In the genomic region with DNA sequence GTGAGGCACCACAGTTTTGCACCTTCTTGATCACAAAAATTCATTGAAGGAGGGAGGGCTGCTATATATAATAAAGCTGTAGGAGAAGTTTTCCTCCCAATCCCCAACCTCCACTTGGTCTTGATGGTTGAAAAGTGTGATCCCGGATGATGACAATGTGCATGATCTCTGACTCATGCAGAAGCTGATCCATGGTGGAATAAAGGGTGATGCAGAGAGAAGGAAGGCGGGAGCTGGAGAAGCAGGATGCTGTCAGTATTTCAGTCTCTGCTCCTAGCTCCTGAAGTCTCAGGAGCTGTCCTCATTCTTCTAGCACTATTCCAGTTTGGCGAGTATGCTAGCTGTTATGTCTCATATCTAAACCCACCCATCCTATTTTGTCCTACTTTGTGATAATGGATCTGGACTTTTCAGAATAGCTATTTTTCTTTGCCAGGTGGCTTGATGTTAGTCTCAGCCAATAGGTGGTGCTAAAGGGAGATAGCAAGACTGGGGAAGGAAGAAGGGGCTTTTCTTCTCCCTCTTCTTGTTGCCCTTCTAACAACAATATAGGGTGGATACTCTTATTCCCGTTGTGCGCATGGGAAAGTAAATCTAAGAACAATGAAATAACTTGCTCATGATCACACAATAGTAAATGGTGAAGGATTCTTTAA, we compare ENCODE assay signal across 9 cellular contexts.
DNase-seq lines count a peak whose midpoint lies in the region; ATAC-seq and TF ChIP-seq lines count a peak whose summit lies in the region.
"Had no signal": no experiment of that assay in that cellular context is flagged by ENCODE, and none has a peak within 500 bp of the region (broad histone marks: within the 10 kb centered on the region; RNA-seq: fewer than 3 reads in every experiment).

No MANE protein-coding gene starts in this region.

- H3K9ac ChIP-seq in GM23248 (no peak overlapping the region), SK-N-SH (no peak overlapping the region)

- no peaks in the 10 kb centered on the region for H4K20me1 ChIP-seq in GM23248 (ENCODE audit: insufficient read depth)
- H4K20me1 ChIP-seq in SK-N-SH (ENCODE audit: insufficient read depth) = no peaks in the 10 kb centered on the region

- no peak for DNase-seq in BE2C
- DNase-seq in GM23248 = peak; percentile 80
- DNase-seq in SK-N-SH = no peak
- peak; percentile 2 for DNase-seq in iris pigment epithelial cell (ENCODE audit: low read depth)
- no peak for DNase-seq in dorsolateral prefrontal cortex
- no peak for DNase-seq in UCSD-AML1 (lab: John Stamatoyannopoulos, UW; ENCODE audit: unreplicated experiment)
- no peak for DNase-seq in testis
- DNase-seq: natural killer cell had no signal

- POLR2A ChIA-PET in SK-N-SH (lab: Yijun Ruan, JAX) = no interaction called here

- CTCF ChIA-PET in SK-N-SH (lab: Yijun Ruan, JAX) = interaction anchor here (0.6 to 2.5 kb wide), 12 partner anchors 8 to 492 kb away, joined by 3 to 14 read pairs (median 3); no protein-coding TSS in a partner anchor

- H3K27ac ChIP-seq in GM23248 (no peak overlapping the region), SK-N-SH (ENCODE audit: low read depth in 2 of 2, low read length in 1 of 2) (peak overlapping the region in 1 of 2 experiments; percentile 56; a peak in 2 of 4 replicates), dorsolateral prefrontal cortex (peak overlapping the region in 26 of 59 donors; percentile 4 to 74 (median 42)), testis (no peak overlapping the region)

- no peaks in the 10 kb centered on the region for H3K79me2 ChIP-seq in GM23248 (ENCODE audit: insufficient read depth)
- no peaks in the 10 kb centered on the region for H3K79me2 ChIP-seq in SK-N-SH (ENCODE audit: insufficient read depth)

- H2AFZ ChIP-seq in GM23248 = no peak overlapping the region
- peak overlapping the region; percentile 2; the same call in 1 of the 2 replicates for H2AFZ ChIP-seq in SK-N-SH (ENCODE audit: low read depth)

- WGBS in GM23248 (ENCODE audit: low coverage in 1 of 2, low lambda C conversion rate in 2 of 2, missing lambda C conversion rate in 2 of 2), 2 experiments = 45 to 51% methylated on average over 5 of the region's 5 CpGs
- 37% methylated on average over 5 of the region's 5 CpGs for WGBS in SK-N-SH (ENCODE audit: low lambda C conversion rate)
- 87 to 92% methylated on average over 5 of the region's 5 CpGs for WGBS in testis, 2 donors

- TF ChIP-seq RAD21 in SK-N-SH (IDR thresholded peaks at IDR 0.05; ENCODE audit: low read length) = peak; percentile 49

- H3K4me3 ChIP-seq in BE2C (ENCODE audit: low read depth, low read length) (no peak overlapping the region), GM23248 (0 out of 2 replicates have a peak overlapping the region, but pooled peaks have one; percentile 1), SK-N-SH (ENCODE audit: low read depth in 2 of 2, low read length in 1 of 2) (no peak overlapping the region), dorsolateral prefrontal cortex (no peak overlapping the region), testis (no peak overlapping the region)

- in situ Hi-C loops in GM23248 (cut with MboI) = no loop called here

- TF ChIP-seq EP300 in SK-N-SH (IDR thresholded peaks at IDR 0.05; ENCODE audit: borderline replicate concordance in 1 of 2, low read depth in 1 of 2, low read length in 1 of 2) = no peak

- no peaks in the 10 kb centered on the region for H3K9me2 ChIP-seq in GM23248 (ENCODE audit: insufficient read depth)
- H3K9me2 ChIP-seq in SK-N-SH = no peaks in the 10 kb centered on the region

- no peaks in the 10 kb centered on the region for H3K9me3 ChIP-seq in BE2C
- H3K9me3 ChIP-seq in GM23248 (ENCODE audit: low read depth) = no peaks in the 10 kb centered on the region
- H3K9me3 ChIP-seq in SK-N-SH = no peaks in the 10 kb centered on the region
- no peaks in the 10 kb centered on the region for H3K9me3 ChIP-seq in testis

- H3K27me3 ChIP-seq in BE2C (no peaks in the 10 kb centered on the region; the same call in 1 of the 2 replicates), GM23248 (replicated peaks; ENCODE audit: insufficient read depth) (no peaks in the 10 kb centered on the region), SK-N-SH (ENCODE audit: insufficient read depth) (no peaks in the 10 kb centered on the region), dorsolateral prefrontal cortex (no peaks in the 10 kb centered on the region), testis (no peaks in the 10 kb centered on the region)

- peak overlapping the region; percentile 9 for H3K4me2 ChIP-seq in GM23248 (ENCODE audit: unreplicated experiment)
- peak overlapping the region; percentile 39 for H3K4me2 ChIP-seq in SK-N-SH

- ATAC-seq in HG03469 (IDR thresholded peaks at IDR 0.05; ENCODE audit: unreplicated experiment) = no peak
- ATAC-seq: natural killer cell had no signal

- TF ChIP-seq CTCF in BE2C (IDR thresholded peaks at IDR 0.05; ENCODE audit: low read depth, low read length) (peak; percentile 60), SK-N-SH (IDR thresholded peaks at IDR 0.05) (peak; percentile 61), dorsolateral prefrontal cortex (IDR thresholded peaks at IDR 0.05 in 54 of 56, conservative IDR thresholded peaks at IDR 0.05 in 2 of 56; ENCODE audit: low read depth in 1 of 56, partially characterized antibody in 56 of 56) (peak in 16 of 56 donors; percentile 3 to 25 (median 17)), testis (IDR thresholded peaks at IDR 0.05) (no peak)

- H3K4me1 ChIP-seq in BE2C (no peaks in the 10 kb centered on the region; the same call in 1 of the 2 replicates), GM23248 (ENCODE audit: insufficient read depth) (peaks cover 11% of the 10 kb centered on the region), SK-N-SH (ENCODE audit: control insufficient read depth in 1 of 2, insufficient read depth in 2 of 2, low read depth in 1 of 2, low read length in 1 of 2) (peaks cover 0 to 4% of the 10 kb centered on the region in 2 experiments; a peak in 1 of 4 replicates), testis (no peaks in the 10 kb centered on the region)

- intact Hi-C loops in dorsolateral prefrontal cortex (cut with DNase I) = no loop called here
- intact Hi-C loops in testis (cut with DNase I; ENCODE audit: low total_unique reads) = no loop called here

- H3K36me3 ChIP-seq in BE2C (no peaks in the 10 kb centered on the region), GM23248 (ENCODE audit: low read depth) (no peaks in the 10 kb centered on the region), SK-N-SH (replicated peaks in 1 of 2; ENCODE audit: control insufficient read depth in 1 of 2, insufficient read depth in 2 of 2, low read length in 1 of 2) (no peaks in the 10 kb centered on the region), testis (ENCODE audit: low read depth, missing control alignments) (no peaks in the 10 kb centered on the region)

- no peak for TF ChIP-seq POLR2A in testis (IDR thresholded peaks at IDR 0.05)

- H3F3A ChIP-seq in GM23248 (ENCODE audit: insufficient read depth) (peaks cover 18% of the 10 kb centered on the region; the same call in 1 of the 2 replicates), SK-N-SH (replicated peaks; ENCODE audit: insufficient read depth) (no peaks in the 10 kb centered on the region)

TF ChIP-seq in SK-N-SH, 30 proteins besides CTCF, POLR2A, EP300 and RAD21:
- 0 out of 2 replicates have a peak, but pooled peaks have one; percentile 22 for TF ChIP-seq SMC3 (IDR thresholded peaks at IDR 0.05; ENCODE audit: low read depth, low read length)
- peak; percentile 32; the same call in 1 of the 2 replicates for TF ChIP-seq FOSL2 (IDR thresholded peaks at IDR 0.05; ENCODE audit: borderline replicate concordance, low read depth)
- TF ChIP-seq TAF1 (IDR thresholded peaks at IDR 0.05; ENCODE audit: borderline replicate concordance, low read depth, low read length) = no peak

Comparison
In these comparisons a context has a peak if more than half of its experiments do, and no peak if none do; other contexts are left out.
1. DNase-seq: peak in GM23248 (single experiment) and iris pigment epithelial cell (single experiment); none in BE2C (single experiment), SK-N-SH (single experiment), dorsolateral prefrontal cortex (0 of 10), UCSD-AML1 (single experiment) and testis (single experiment).
2. CTCF ChIP-seq: peak in BE2C (single experiment) and SK-N-SH (single experiment); none in testis (0 of 3).